Comparison of ENCODE assay signal across 9 cellular contexts in the genomic region with DNA sequence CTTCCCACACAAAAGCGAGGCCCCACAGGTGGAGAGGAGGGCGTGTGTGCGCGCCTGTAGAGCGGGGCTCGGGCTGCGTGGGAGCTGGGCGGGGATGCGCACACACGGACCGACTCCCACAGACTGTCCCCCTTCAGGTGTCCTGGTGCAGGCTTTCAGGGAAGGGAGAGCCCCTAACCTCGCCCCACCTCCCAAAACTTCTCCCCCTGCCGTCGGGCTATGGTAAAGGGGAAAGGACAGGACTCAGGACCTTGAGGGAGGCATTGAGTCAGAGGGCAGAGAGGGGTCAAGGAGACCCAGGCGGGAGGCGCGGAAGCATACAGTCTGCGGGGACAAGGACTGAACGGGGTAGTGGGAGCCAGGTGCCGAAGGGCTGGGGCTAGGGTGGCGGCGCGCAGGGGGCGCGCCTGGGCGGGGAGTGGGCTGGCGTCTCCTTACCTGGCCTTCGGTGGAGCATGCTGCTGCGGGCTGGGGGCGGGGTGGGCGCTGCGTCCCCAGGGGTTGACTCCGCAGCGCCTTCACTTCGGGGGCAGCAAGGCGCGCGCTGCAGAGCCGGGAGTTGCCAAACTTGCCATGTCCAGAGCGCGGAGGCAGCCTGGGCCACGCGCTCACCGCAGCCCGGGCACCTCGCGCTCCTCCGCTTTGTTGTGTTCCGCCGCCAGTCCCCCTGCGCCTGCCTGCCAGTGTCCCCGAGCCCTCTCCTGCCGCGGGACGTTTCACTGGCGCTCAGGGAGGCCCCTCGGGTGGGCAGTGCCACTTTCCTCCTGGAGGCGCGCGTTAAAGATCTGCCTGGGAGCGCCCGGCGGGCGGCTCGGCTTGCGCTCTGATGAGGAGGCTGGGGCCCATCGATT.
DNase-seq lines count a peak whose midpoint lies in the region; FAIRE-seq and TF ChIP-seq lines count a peak whose summit lies in the region.
"Had no signal": no experiment of that assay in that cellular context is flagged by ENCODE, and none has a peak within 500 bp of the region (broad histone marks: within the 10 kb centered on the region; RNA-seq: fewer than 3 reads in every experiment).

No MANE protein-coding gene starts in this region.

- peak overlapping the region; percentile 66 for H3K4me3 ChIP-seq in AG09309 (ENCODE audit: control insufficient read depth, low read depth, low read length)
- peak overlapping the region; percentile 21 to 57 (median 41) for H3K4me3 ChIP-seq in endothelial cell of umbilical vein (replicated peaks in 1 of 3; ENCODE audit: insufficient read depth in 1 of 3, low read depth in 1 of 3, low read length in 3 of 3)

- H3K79me2 ChIP-seq in endothelial cell of umbilical vein (ENCODE audit: control insufficient read depth, insufficient read depth, low read length), result no peaks in the 10 kb centered on the region

- H3K4me1 Mint-ChIP-seq in mesothelial cell of epicardium, result peaks cover 18% of the 10 kb centered on the region
- H3K4me1 Mint-ChIP-seq: activated naive CD8-positive, alpha-beta T cell treated with anti-CD3 and anti-CD28 coated beads, Interleukin-2, amount 10 ng/mL, durations not matched to agents 7 days and 5 days had no signal

- intact Hi-C loops in endothelial cell of umbilical vein (cut with micrococcal nuclease), result loop anchor here (2.0 to 10.0 kb wide), 4 partner anchors 301 to 579 kb away; a partner anchor contains a TSS

- no peaks in the 10 kb centered on the region for H3K36me3 Mint-ChIP-seq in mesothelial cell of epicardium
- H3K36me3 Mint-ChIP-seq: activated naive CD8-positive, alpha-beta T cell treated with anti-CD3 and anti-CD28 coated beads, Interleukin-2, amount 10 ng/mL, durations not matched to agents 7 days and 5 days had no signal

- POLR2A ChIA-PET in endothelial cell of umbilical vein (lab: Charles Lee), result no interaction called here

- no peaks in the 10 kb centered on the region for H3K36me3 ChIP-seq in endothelial cell of umbilical vein (ENCODE audit: control insufficient read depth in 2 of 2, extremely low read depth in 1 of 2, insufficient read depth in 2 of 2, low read length in 2 of 2)

- H3K27me3 ChIP-seq in endothelial cell of umbilical vein (ENCODE audit: control insufficient read depth in 2 of 2, insufficient read depth in 2 of 2, low read length in 2 of 2), result no peaks in the 10 kb centered on the region

- no peak overlapping the region for H3K9ac ChIP-seq in endothelial cell of umbilical vein (replicated peaks; ENCODE audit: extremely low read depth, insufficient read depth, low read length)

- peak overlapping the region; percentile 72 for H3K4me3 Mint-ChIP-seq in mesothelial cell of epicardium
- H3K4me3 Mint-ChIP-seq: activated naive CD8-positive, alpha-beta T cell treated with anti-CD3 and anti-CD28 coated beads, Interleukin-2, amount 10 ng/mL, durations not matched to agents 7 days and 5 days had no signal

- dilution Hi-C loops in endothelial cell of umbilical vein (cut with MboI; ENCODE audit: extremely low pct_ligation_motif_present, low sequenced_read_pairs), result no loop called here

- peak overlapping the region; percentile 69 for H3K4me2 ChIP-seq in endothelial cell of umbilical vein (ENCODE audit: insufficient read depth, low read length)

- TF ChIP-seq POLR2A in endothelial cell of umbilical vein (IDR thresholded peaks at IDR 0.05; ENCODE audit: low read depth, low read length), result no peak

- peaks cover 75% of the 10 kb centered on the region for H3K27me3 Mint-ChIP-seq in mesothelial cell of epicardium (ENCODE audit: low read depth)

- TF ChIP-seq CTCF in AG09309 (IDR thresholded peaks at IDR 0.05; ENCODE audit: control insufficient read depth, insufficient read depth, low read depth, low read length, missing control alignments), result peak; percentile 17
- no peak for TF ChIP-seq CTCF in endothelial cell of umbilical vein (IDR thresholded peaks at IDR 0.05; ENCODE audit: extremely low read depth in 1 of 2, insufficient read depth in 1 of 2, low read depth in 1 of 2, low read length in 2 of 2)
- TF ChIP-seq CTCF in mesothelial cell of epicardium (IDR thresholded peaks at IDR 0.05; ENCODE audit: unreplicated experiment), result no peak

- H3K4me1 ChIP-seq in endothelial cell of umbilical vein (ENCODE audit: control insufficient read depth, extremely low read depth, insufficient read depth, low read length), result peaks cover 4% of the 10 kb centered on the region

- peak overlapping the region; percentile 91 for H2AFZ ChIP-seq in endothelial cell of umbilical vein (ENCODE audit: low read depth, low read length)

- no peaks in the 10 kb centered on the region for H3K9me1 ChIP-seq in endothelial cell of umbilical vein (replicated peaks; ENCODE audit: control insufficient read depth, extremely low read depth, insufficient read depth, low read length)

- no TSS peak for BruUV-seq in endothelial cell of umbilical vein (replicated peaks; lab: Mats Ljungman, UMichigan)

- H3K27ac ChIP-seq in endothelial cell of umbilical vein (ENCODE audit: insufficient read depth, low read depth, low read length), result no peak overlapping the region

- no peak for DNase-seq in AG09309 (ENCODE audit: low read depth)
- peak; percentile 35 for DNase-seq in NCI-H1105 (lab: John Stamatoyannopoulos, UW)
- peak; percentile 13 for DNase-seq in endothelial cell of umbilical vein (ENCODE audit: low read depth, low spot score)
- DNase-seq in mesothelial cell of epicardium (ENCODE audit: low spot score in 2 of 2, unreplicated experiment in 2 of 2), result peak in 1 of 2 experiments; percentile 41
- no peak for DNase-seq in NCI-H526 treated with DMSO at 0.1 percent for 48 hours (lab: John Stamatoyannopoulos, UW)
- DNase-seq in KBM-7, result no peak
- DNase-seq in activated naive CD4-positive, alpha-beta T cell treated with anti-CD3 and anti-CD28 coated beads, Interleukin-2, amount 50 U/mL, for 16 hours, result no peak
- DNase-seq in HK-2 (ENCODE audit: unreplicated experiment), result no peak
- DNase-seq: activated naive CD8-positive, alpha-beta T cell treated with anti-CD3 and anti-CD28 coated beads, Interleukin-2, amount 10 ng/mL, durations not matched to agents 7 days and 5 days had no signal

- H4K20me1 ChIP-seq in endothelial cell of umbilical vein (replicated peaks; ENCODE audit: control insufficient read depth, extremely low read depth, insufficient read depth, low read length), result no peaks in the 10 kb centered on the region

- no peak for FAIRE-seq in endothelial cell of umbilical vein (lab: Jason Lieb, UNC)

- H3K27ac Mint-ChIP-seq in mesothelial cell of epicardium, result no peak overlapping the region
- H3K27ac Mint-ChIP-seq: activated naive CD8-positive, alpha-beta T cell treated with anti-CD3 and anti-CD28 coated beads, Interleukin-2, amount 10 ng/mL, durations not matched to agents 7 days and 5 days had no signal

- in situ Hi-C loops in KBM-7 (cut with MboI; ENCODE audit: low pct_unique_long_range_greater_than_20kb, low sequenced_read_pairs), result no loop called here

- CTCF ChIA-PET in endothelial cell of umbilical vein (lab: Charles Lee), result interaction anchor here (1.1 kb wide), 1 partner anchor 95 kb away, joined by 4 read pairs; no protein-coding TSS in a partner anchor

- no peaks in the 10 kb centered on the region for H3K9me3 Mint-ChIP-seq in mesothelial cell of epicardium
- H3K9me3 Mint-ChIP-seq: activated naive CD8-positive, alpha-beta T cell treated with anti-CD3 and anti-CD28 coated beads, Interleukin-2, amount 10 ng/mL, durations not matched to agents 7 days and 5 days had no signal

- no peaks in the 10 kb centered on the region for H3K9me3 ChIP-seq in endothelial cell of umbilical vein (replicated peaks; ENCODE audit: control insufficient read depth, insufficient read depth, low read length)

TF ChIP-seq in endothelial cell of umbilical vein, 7 proteins besides CTCF, POLR2A, EP300 and RAD21:
- TF ChIP-seq GATA2 (IDR thresholded peaks at IDR 0.05; ENCODE audit: insufficient read depth, insufficient read length, low read depth, low read length) (no peak), FOS (IDR thresholded peaks at IDR 0.05; ENCODE audit: borderline replicate concordance, insufficient read depth, low read length) (no peak), EZH2 (IDR thresholded peaks at IDR 0.05; ENCODE audit: borderline replicate concordance, low read depth, low read length, severe bottlenecking) (no peak), POLR2AphosphoS5 (IDR thresholded peaks at IDR 0.05; ENCODE audit: insufficient read depth, low read depth, low read length) (no peak), JUN (IDR thresholded peaks at IDR 0.05; ENCODE audit: borderline replicate concordance, insufficient read depth, insufficient read length, low read depth) (no peak), MYC (IDR thresholded peaks at IDR 0.05; ENCODE audit: low read depth, low read length) (no peak)
- TF ChIP-seq, protein P1, sequence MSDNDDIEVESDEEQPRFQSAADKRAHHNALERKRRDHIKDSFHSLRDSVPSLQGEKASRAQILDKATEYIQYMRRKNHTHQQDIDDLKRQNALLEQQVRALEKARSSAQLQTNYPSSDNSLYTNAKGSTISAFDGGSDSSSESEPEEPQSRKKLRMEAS (IDR thresholded peaks at IDR 0.05; ENCODE audit: insufficient read depth, insufficient read length), result no peak

Comparison
In these comparisons a context has a peak if more than half of its experiments do, and no peak if none do; other contexts are left out.
1. DNase-seq: peak in NCI-H1105 (single experiment) and endothelial cell of umbilical vein (single experiment); none in AG09309 (single experiment), NCI-H526 treated with DMSO at 0.1 percent for 48 hours (single experiment), KBM-7 (single experiment), activated naive CD4-positive, alpha-beta T cell treated with anti-CD3 and anti-CD28 coated beads, Interleukin-2, amount 50 U/mL, for 16 hours (single experiment) and HK-2 (single experiment).